ENCODE assay signal across 11 cellular contexts in the genomic region with DNA sequence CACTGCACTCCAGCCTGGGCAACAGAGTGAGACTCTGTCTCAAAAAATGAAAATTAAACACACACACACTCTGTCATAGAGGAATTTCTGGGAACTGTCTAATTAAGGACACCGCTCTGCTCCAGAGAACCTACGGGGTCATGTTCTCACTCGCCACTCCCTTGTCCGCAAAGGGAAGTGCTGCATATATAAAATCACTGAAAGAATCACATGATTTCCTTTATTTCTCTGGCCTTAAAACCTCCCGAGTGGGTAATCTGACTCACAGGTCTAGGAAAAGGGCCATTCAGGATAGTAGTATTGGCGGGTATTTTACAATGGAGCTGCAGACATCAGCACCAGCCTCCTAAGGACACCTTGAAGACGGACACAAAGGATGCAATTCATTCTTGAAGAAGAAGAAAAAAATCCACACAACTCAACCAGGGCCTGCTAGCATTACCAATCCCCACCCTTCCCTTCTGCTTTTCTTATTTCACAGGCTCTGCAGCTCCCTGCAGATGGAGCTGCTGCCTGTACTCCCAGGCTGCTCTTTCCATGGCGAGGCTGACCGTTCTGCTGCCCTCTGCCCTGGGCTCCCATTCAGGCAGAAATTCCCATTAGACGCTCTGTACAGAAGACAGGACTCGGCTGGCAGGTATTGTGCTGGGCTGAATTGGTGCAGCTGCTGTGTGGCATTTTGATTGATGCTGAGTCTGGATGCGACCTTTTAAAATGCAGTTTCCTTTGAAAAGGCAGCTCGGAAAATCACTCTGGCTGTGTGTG. TPM values are rescaled to one million over a fixed set of nuclear protein-coding genes. Genes with fewer than 3 reads are reported as not detected.
DNase-seq lines count a peak whose midpoint lies in the region; ATAC-seq and TF ChIP-seq lines count a peak whose summit lies in the region.
"Had no signal": no experiment of that assay in that cellular context is flagged by ENCODE, and none has a peak within 500 bp of the region (broad histone marks: within the 10 kb centered on the region; RNA-seq: fewer than 3 reads in every experiment).

No MANE protein-coding gene starts in this region.

- no peak overlapping the region for H3K27ac Mint-ChIP-seq in naive thymus-derived CD4-positive, alpha-beta T cell
- H3K27ac Mint-ChIP-seq: CD8-positive, alpha-beta T cell had no signal

- H2AFZ ChIP-seq in fibroblast of lung (ENCODE audit: low read length) (no peak overlapping the region), neuron (ENCODE audit: low read depth, low read length) (no peak overlapping the region)

- POLR2A ChIA-PET in naive thymus-derived CD4-positive, alpha-beta T cell (lab: Charles Lee), result interaction anchor here (1.0 kb wide), 1 partner anchor 48 kb away, joined by 4 read pairs; no protein-coding TSS in a partner anchor

- H3K4me1 ChIP-seq in fibroblast of lung (ENCODE audit: control insufficient read depth, extremely low read depth, insufficient read depth, low read length), result no peaks in the 10 kb centered on the region
- H3K4me1 ChIP-seq in neuron (ENCODE audit: insufficient read depth, low read length), result peaks cover 29% of the 10 kb centered on the region
- no peaks in the 10 kb centered on the region for H3K4me1 ChIP-seq in naive thymus-derived CD4-positive, alpha-beta T cell (ENCODE audit: control insufficient read depth in 2 of 2, insufficient read depth in 2 of 2, low read length in 2 of 2)

- no peak for ATAC-seq in HG02938 (IDR thresholded peaks at IDR 0.05; ENCODE audit: unreplicated experiment)
- no peak for ATAC-seq in GM21447 (IDR thresholded peaks at IDR 0.05; ENCODE audit: unreplicated experiment)
- no peak for ATAC-seq in HG03432 (IDR thresholded peaks at IDR 0.05; ENCODE audit: unreplicated experiment)
- ATAC-seq in naive thymus-derived CD4-positive, alpha-beta T cell, result no peak
- ATAC-seq: CD8-positive, alpha-beta T cell had no signal

- H3K36me3 Mint-ChIP-seq in naive thymus-derived CD4-positive, alpha-beta T cell, result no peaks in the 10 kb centered on the region
- H3K36me3 Mint-ChIP-seq: CD8-positive, alpha-beta T cell had no signal

- H3K27me3 ChIP-seq in fibroblast of lung (ENCODE audit: control insufficient read depth, insufficient read depth, low read length) (no peaks in the 10 kb centered on the region), neuron (ENCODE audit: insufficient read depth, low read length) (no peaks in the 10 kb centered on the region)
- no peaks in the 10 kb centered on the region for H3K27me3 ChIP-seq in naive thymus-derived CD4-positive, alpha-beta T cell (ENCODE audit: control insufficient read depth in 2 of 2, insufficient read depth in 2 of 2, low read length in 2 of 2)

- no peaks in the 10 kb centered on the region for H4K20me1 ChIP-seq in fibroblast of lung (ENCODE audit: control insufficient read depth, extremely low read depth, insufficient read depth, low read length)

- H3K4me3 ChIP-seq in fibroblast of lung (replicated peaks in 1 of 4; ENCODE audit: control extremely low read depth in 1 of 4, insufficient read depth in 1 of 4, low read depth in 3 of 4, low read length in 4 of 4) (no peak overlapping the region), neuron (ENCODE audit: low read length) (peak overlapping the region; percentile 2)
- H3K4me3 ChIP-seq in naive thymus-derived CD4-positive, alpha-beta T cell (ENCODE audit: low read length), result no peak overlapping the region

- H3K27ac ChIP-seq in fibroblast of lung (ENCODE audit: insufficient read depth, low read length), result no peak overlapping the region
- no peak overlapping the region for H3K27ac ChIP-seq in naive thymus-derived CD4-positive, alpha-beta T cell (ENCODE audit: low read depth, low read length)

- TF ChIP-seq CTCF in fibroblast of lung (conservative IDR thresholded peaks at IDR 0.05 in 1 of 2, IDR thresholded peaks at IDR 0.05 in 1 of 2; ENCODE audit: low read depth in 1 of 2, low read length in 2 of 2), result peak; percentile 4 to 33

- DNase-seq in ELF-1 (ENCODE audit: low read depth, low spot score) (peak; percentile 39), SK-N-DZ (ENCODE audit: low spot score) (peak; percentile 33), fibroblast of lung (ENCODE audit: low read depth in 2 of 2) (peak; percentile 15 to 17)
- DNase-seq in naive thymus-derived CD4-positive, alpha-beta T cell, result no peak
- DNase-seq: activated T-cell treated with anti-CD3 and anti-CD28 coated beads, Interleukin-2, amount 50 U/mL, for 48 hours; CD8-positive, alpha-beta T cell; NCI-H2107 had no signal

- CTCF ChIA-PET in naive thymus-derived CD4-positive, alpha-beta T cell (lab: Charles Lee), result interaction anchor here (0.6 to 1.1 kb wide), 3 partner anchors 93 to 177 kb away, joined by 3 read pairs; no protein-coding TSS in a partner anchor

- H3K9ac ChIP-seq in fibroblast of lung (ENCODE audit: insufficient read depth, low read length), result no peak overlapping the region

- H3K27me3 Mint-ChIP-seq in naive thymus-derived CD4-positive, alpha-beta T cell, result peaks cover 22 to 33% (median 33%) of the 10 kb centered on the region in 5 donors

- H3K36me3 ChIP-seq in fibroblast of lung (ENCODE audit: control insufficient read depth, insufficient read depth, low read length), result no peaks in the 10 kb centered on the region
- no peaks in the 10 kb centered on the region for H3K36me3 ChIP-seq in neuron (ENCODE audit: insufficient read depth, low read length)
- H3K36me3 ChIP-seq in naive thymus-derived CD4-positive, alpha-beta T cell (ENCODE audit: control insufficient read depth in 2 of 3, insufficient read depth in 3 of 3, low read length in 3 of 3), result no peaks in the 10 kb centered on the region

- no peaks in the 10 kb centered on the region for H3K79me2 ChIP-seq in fibroblast of lung (ENCODE audit: control insufficient read depth, insufficient read depth, low read length)

- H3K4me1 Mint-ChIP-seq in naive thymus-derived CD4-positive, alpha-beta T cell, result peaks cover 0 to 2% (median 0%) of the 10 kb centered on the region in 7 donors

- intact Hi-C loops in naive thymus-derived CD4-positive, alpha-beta T cell (cut with micrococcal nuclease), result no loop called here

- no peaks in the 10 kb centered on the region for H3K9me3 ChIP-seq in fibroblast of lung (ENCODE audit: control insufficient read depth, insufficient read depth, low read depth, low read length)
- no peaks in the 10 kb centered on the region for H3K9me3 ChIP-seq in neuron (ENCODE audit: low read length)
- H3K9me3 ChIP-seq in naive thymus-derived CD4-positive, alpha-beta T cell (ENCODE audit: control insufficient read depth in 2 of 3, low read length in 3 of 3), result no peaks in the 10 kb centered on the region

- peaks cover 0 to 1% (median 0%) of the 10 kb centered on the region in 11 donors for H3K9me3 Mint-ChIP-seq in naive thymus-derived CD4-positive, alpha-beta T cell
- H3K9me3 Mint-ChIP-seq: CD8-positive, alpha-beta T cell had no signal

- H3K4me3 Mint-ChIP-seq in naive thymus-derived CD4-positive, alpha-beta T cell, result no peak overlapping the region
- H3K4me3 Mint-ChIP-seq: CD8-positive, alpha-beta T cell had no signal

- H3K4me2 ChIP-seq in fibroblast of lung (ENCODE audit: extremely low read depth, insufficient read depth, low read length), result no peak overlapping the region

RNA-seq across cellular contexts. Expression of a gene that starts 53.3 kb away (rescaled TPM):
- 38.6 and 40.9 TPM in 2 replicates for polyA plus RNA-seq in SK-N-DZ (2014; cell fraction: cytosol; rRNA removed)
- polyA plus RNA-seq in SK-N-DZ (2014; cell fraction: nucleus; rRNA removed), result 21.3 and 31.0 TPM in 2 replicates
- total RNA-seq in fibroblast of lung, result 6.8 and 12.1 TPM in 2 replicates
- 10.2 and 12.0 TPM in 2 replicates for polyA plus RNA-seq in fibroblast of lung
- 6.0 and 6.4 TPM in 2 replicates for polyA plus RNA-seq in fibroblast of lung (2012)
- polyA minus RNA-seq in fibroblast of lung (ENCODE audit: low replicate concordance), result 2.4 and 6.8 TPM in 2 replicates
- 1 to 10 TPM; 4.5 to 9.0 (median 6.9) TPM for total RNA-seq in naive thymus-derived CD4-positive, alpha-beta T cell
- 10 to 100 TPM in 1 of 2 donors, 1 to 10 TPM in 1; 9.0 to 12.0 TPM for polyA plus RNA-seq in naive thymus-derived CD4-positive, alpha-beta T cell

Comparison
In these comparisons a context has a peak if more than half of its experiments do, and no peak if none do; other contexts are left out.
1. DNase-seq: peak in ELF-1 (single experiment), SK-N-DZ (single experiment) and fibroblast of lung (2 of 2); none in naive thymus-derived CD4-positive, alpha-beta T cell (0 of 9).